In genomic region chr17:19456016-19456927, GRCh38 we compare ENCODE assay signal across 20 cellular contexts. TPM values are rescaled to one million over a fixed set of nuclear protein-coding genes. Genes with fewer than 3 reads are reported as not detected.
"Had no signal": no experiment of that assay in that cellular context is flagged by ENCODE, and none has a peak within 500 bp of the region (broad histone marks: within the 10 kb centered on the region; RNA-seq: fewer than 3 reads in every experiment).

No MANE protein-coding gene starts in this region.

- H3K4me3 ChIP-seq: dorsolateral prefrontal cortex, gastroesophageal sphincter, heart left ventricle, tibial artery, uterus had no signal

- DNase-seq: activated CD4-positive, alpha-beta memory T cell treated with anti-CD3 and anti-CD28 coated beads for 36 hours; activated CD4-positive, alpha-beta T cell treated with anti-CD3 and anti-CD28 coated beads for 4 hours; activated CD8-positive, alpha-beta memory T cell treated with anti-CD3 and anti-CD28 coated beads, Interleukin-2, amount 10 ng/mL, durations not matched to agents 7 days and 5 days; activated naive CD4-positive, alpha-beta T cell treated with Interleukin-2 at 50 U/mL for 16 hours; activated naive CD8-positive, alpha-beta T cell treated with anti-CD3 and anti-CD28 coated beads, Interleukin-2, amount 10 ng/mL, durations not matched to agents 7 days and 5 days; activated T-cell treated with anti-CD3 and anti-CD28 coated beads, Interleukin-2, amount 50 U/mL, for 1 hour; amygdala; dorsolateral prefrontal cortex; heart left ventricle; immature natural killer cell; mesenchymal stem cell; natural killer cell; stimulated activated CD4-positive, alpha-beta T cell treated with anti-CD3 and anti-CD28 coated beads, Interleukin-12 subunit alpha, Interleukin-12 subunit beta, amount 100 ng/mL, for 4 hours; stimulated activated CD4-positive, alpha-beta T cell treated with anti-CD3 and anti-CD28 coated beads, Interleukin-1b, Interleukin-23, amount 100 ng/mL, for 48 hours; stimulated activated CD8-positive, alpha-beta memory T cell treated with anti-CD3 and anti-CD28 coated beads, Interleukin-4, amount 100 ng/mL, for 48 hours; stimulated activated naive CD4-positive, alpha-beta T cell treated with Interleukin-2 at 50 U/mL for 16 hours; T-helper 2 cell; tibial artery; uterus had no signal

- H3K27ac ChIP-seq: gastroesophageal sphincter, heart left ventricle, tibial artery, uterus had no signal

- H3K36me3 ChIP-seq: gastroesophageal sphincter, heart left ventricle, tibial artery, uterus had no signal

- H3K27me3 ChIP-seq: dorsolateral prefrontal cortex, gastroesophageal sphincter, tibial artery, uterus had no signal

- H3K9me3 ChIP-seq: gastroesophageal sphincter, heart left ventricle, tibial artery, uterus had no signal

RNA-seq across cellular contexts. Expression of gene RNF112, which starts 45.2 kb away (rescaled TPM):
- polyA plus RNA-seq: immature natural killer cell had no signal
